Comparison of ENCODE assay signal across 9 cellular contexts in genomic region chr14:93105362-93105761, GRCh38. TPM values are rescaled to one million over a fixed set of nuclear protein-coding genes. Genes with fewer than 3 reads are reported as not detected.
DNase-seq lines count a peak whose midpoint lies in the region; ATAC-seq and TF ChIP-seq lines count a peak whose summit lies in the region.
"Had no signal": no experiment of that assay in that cellular context is flagged by ENCODE, and none has a peak within 500 bp of the region (broad histone marks: within the 10 kb centered on the region; RNA-seq: fewer than 3 reads in every experiment).

No MANE protein-coding gene starts in this region.

- intact Hi-C loops in breast epithelium (cut with DNase I; ENCODE audit: low total_unique reads): no loop called here

- H3K9me3 ChIP-seq in breast epithelium (no peaks in the 10 kb centered on the region), BE2C (no peaks in the 10 kb centered on the region)

- peak; percentile 72 for DNase-seq in CD1c-positive myeloid dendritic cell (ENCODE audit: extremely low spot score)
- DNase-seq in MV-4-11 (lab: John Stamatoyannopoulos, UW): peak; percentile 78
- peak in 1 of 2 donors; percentile 67 for DNase-seq in breast epithelium (ENCODE audit: low spot score in 2 of 2)
- DNase-seq in myocyte (ENCODE audit: low read depth): peak; percentile 57
- no peak for DNase-seq in NCI-H1417 treated with DMSO at 0.1 percent for 48 hours (lab: John Stamatoyannopoulos, UW)
- DNase-seq in BE2C: no peak
- DNase-seq in NCI-H1694 treated with DMSO at 0.1 percent for 48 hours (lab: John Stamatoyannopoulos, UW): no peak
- DNase-seq: NCI-H1092 treated with DMSO at 0.1 percent for 48 hours had no signal

- ATAC-seq in HG02798 (IDR thresholded peaks at IDR 0.05; ENCODE audit: poor library complexity, unreplicated experiment): no peak

- no peak for TF ChIP-seq POLR2A in breast epithelium (IDR thresholded peaks at IDR 0.05)

- H3K4me1 ChIP-seq in breast epithelium (no peaks in the 10 kb centered on the region), BE2C (peaks cover 14% of the 10 kb centered on the region)

- TF ChIP-seq CTCF in breast epithelium (IDR thresholded peaks at IDR 0.05): no peak
- TF ChIP-seq CTCF in BE2C (IDR thresholded peaks at IDR 0.05; ENCODE audit: low read depth, low read length): no peak

- H3K27ac ChIP-seq in breast epithelium: peak overlapping the region; percentile 40 to 55

- H3K36me3 ChIP-seq in breast epithelium (no peaks in the 10 kb centered on the region), BE2C (no peaks in the 10 kb centered on the region)

- H3K4me3 ChIP-seq in breast epithelium (no peak overlapping the region), BE2C (ENCODE audit: low read depth, low read length) (no peak overlapping the region)

- H3K27me3 ChIP-seq in breast epithelium (no peaks in the 10 kb centered on the region), BE2C (no peaks in the 10 kb centered on the region)

RNA-seq across cellular contexts. Expression of gene ITPK1, which starts 10.4 kb away (rescaled TPM):
- 10 to 100 TPM; 27.8 to 91.7 (median 42.9) TPM for total RNA-seq in breast epithelium
- 19.1 and 23.0 TPM in 2 replicates for total RNA-seq in myocyte
- polyA plus RNA-seq in myocyte (2012): 63.2 TPM
- 68.1 TPM for polyA plus RNA-seq in BE2C (2012; ENCODE audit: insufficient read depth, insufficient read length, low read depth)

Comparison
In these comparisons a context has a peak if more than half of its experiments do, and no peak if none do; other contexts are left out.
1. DNase-seq: peak in CD1c-positive myeloid dendritic cell (single experiment), MV-4-11 (single experiment) and myocyte (single experiment); none in NCI-H1417 treated with DMSO at 0.1 percent for 48 hours (single experiment), BE2C (single experiment) and NCI-H1694 treated with DMSO at 0.1 percent for 48 hours (single experiment).